Comparison of ENCODE assay signal across 15 cellular contexts in genomic region chr10:62225362-62225761, GRCh38.
"Had no signal": no experiment of that assay in that cellular context is flagged by ENCODE, and none has a peak within 500 bp of the region (broad histone marks: within the 10 kb centered on the region; RNA-seq: fewer than 3 reads in every experiment).

No MANE protein-coding gene starts in this region.

- DNase-seq: activated gamma-delta T cell; activated naive CD8-positive, alpha-beta T cell treated with anti-CD3 and anti-CD28 coated beads, Interleukin-2, amount 50 U/mL, for 24 hours; anterior cingulate cortex; central memory CD4-positive, alpha-beta T cell; colonic mucosa; hypothalamus; left colon; lower lobe of right lung; retina; SHP77 treated with DMSO at 0.1 percent for 48 hours; stimulated activated naive CD4-positive, alpha-beta T cell; substantia nigra; tibial artery had no signal

- H3K4me3 Mint-ChIP-seq: activated naive CD8-positive, alpha-beta T cell treated with anti-CD3 and anti-CD28 coated beads, Interleukin-2, amount 50 U/mL, for 24 hours; nephron had no signal

- FAIRE-seq: frontal cortex had no signal

- H3K4me1 Mint-ChIP-seq: nephron had no signal

- H3K27ac Mint-ChIP-seq: activated naive CD8-positive, alpha-beta T cell treated with anti-CD3 and anti-CD28 coated beads, Interleukin-2, amount 50 U/mL, for 24 hours had no signal

- H3K27me3 Mint-ChIP-seq: activated naive CD8-positive, alpha-beta T cell treated with anti-CD3 and anti-CD28 coated beads, Interleukin-2, amount 50 U/mL, for 24 hours had no signal

- H3K9me3 Mint-ChIP-seq: nephron had no signal

- ATAC-seq: activated naive CD8-positive, alpha-beta T cell treated with anti-CD3 and anti-CD28 coated beads, Interleukin-2, amount 50 U/mL, for 24 hours; left colon had no signal
